In the genomic region with DNA sequence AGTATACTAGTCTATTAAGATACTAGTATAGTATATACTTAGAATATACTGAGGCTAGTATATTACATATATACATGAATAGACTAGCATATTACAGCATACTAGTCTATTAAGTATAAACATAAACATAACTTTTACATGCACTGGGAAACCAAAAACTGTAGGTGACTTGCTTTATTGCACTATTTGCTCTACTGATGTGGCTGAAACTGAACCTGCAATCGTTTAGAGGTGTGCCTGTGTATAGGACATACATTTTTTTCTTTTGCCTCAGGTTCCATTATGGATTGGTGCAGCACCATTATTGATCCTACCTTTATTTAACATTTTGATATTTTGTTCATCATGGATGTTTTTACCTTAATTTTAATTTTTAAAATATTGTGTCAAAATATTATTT, we compare ENCODE assay signal across 7 cellular contexts.
"Had no signal": no experiment of that assay in that cellular context is flagged by ENCODE, and none has a peak within 500 bp of the region (broad histone marks: within the 10 kb centered on the region; RNA-seq: fewer than 3 reads in every experiment).

No MANE protein-coding gene starts in this region.

- FAIRE-seq: G401.6, GM12891, GM12892, GM18507, GM19239 had no signal

- DNase-seq: GDM1, GF-D8 had no signal
